Comparison of ENCODE assay signal across 1 cellular context in the genomic region with DNA sequence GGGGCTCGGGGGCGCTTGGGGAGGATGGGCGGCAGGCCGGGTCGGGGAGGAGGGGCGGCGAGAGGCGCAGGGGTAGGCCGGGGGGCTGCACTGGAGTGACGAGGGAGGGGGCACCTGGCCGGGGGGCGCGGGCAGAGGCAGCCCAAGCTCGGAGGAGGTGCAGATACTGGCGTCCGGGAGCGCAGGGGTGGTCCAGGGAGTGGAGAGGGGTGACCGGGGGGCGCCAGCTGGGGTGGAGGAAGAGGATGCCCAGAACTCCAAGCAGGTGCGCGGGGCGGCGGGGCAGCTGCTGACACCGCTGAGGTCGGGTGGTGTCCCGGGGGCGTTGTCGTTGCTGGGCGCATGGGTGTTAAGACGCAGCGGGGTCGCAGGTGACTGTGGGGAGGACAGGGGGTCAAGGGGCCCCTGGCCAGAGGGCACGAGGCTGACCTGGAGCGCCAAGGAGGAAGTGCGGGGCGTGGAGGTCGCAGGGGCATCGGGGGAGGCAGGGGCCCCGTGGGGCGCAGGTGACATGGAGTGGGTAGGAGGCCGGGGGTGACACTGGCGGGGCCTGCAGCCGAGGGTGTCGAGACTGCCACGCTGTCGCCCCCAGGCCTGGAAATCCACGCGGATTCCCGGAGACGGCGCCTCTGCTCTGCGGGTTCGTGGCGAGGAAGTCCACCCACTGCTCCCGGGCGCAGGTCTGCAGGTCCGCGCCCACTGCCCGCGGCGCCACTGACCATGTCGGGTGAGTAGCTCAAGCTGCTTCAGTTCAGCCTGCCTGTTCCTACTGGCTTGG.
TF ChIP-seq lines count a peak whose summit lies in the region.

No MANE protein-coding gene starts in this region.

TF ChIP-seq in GM23338, 12 proteins besides CTCF, POLR2A, EP300 and RAD21 (continued from another document):
- TF ChIP-seq, protein P1, sequence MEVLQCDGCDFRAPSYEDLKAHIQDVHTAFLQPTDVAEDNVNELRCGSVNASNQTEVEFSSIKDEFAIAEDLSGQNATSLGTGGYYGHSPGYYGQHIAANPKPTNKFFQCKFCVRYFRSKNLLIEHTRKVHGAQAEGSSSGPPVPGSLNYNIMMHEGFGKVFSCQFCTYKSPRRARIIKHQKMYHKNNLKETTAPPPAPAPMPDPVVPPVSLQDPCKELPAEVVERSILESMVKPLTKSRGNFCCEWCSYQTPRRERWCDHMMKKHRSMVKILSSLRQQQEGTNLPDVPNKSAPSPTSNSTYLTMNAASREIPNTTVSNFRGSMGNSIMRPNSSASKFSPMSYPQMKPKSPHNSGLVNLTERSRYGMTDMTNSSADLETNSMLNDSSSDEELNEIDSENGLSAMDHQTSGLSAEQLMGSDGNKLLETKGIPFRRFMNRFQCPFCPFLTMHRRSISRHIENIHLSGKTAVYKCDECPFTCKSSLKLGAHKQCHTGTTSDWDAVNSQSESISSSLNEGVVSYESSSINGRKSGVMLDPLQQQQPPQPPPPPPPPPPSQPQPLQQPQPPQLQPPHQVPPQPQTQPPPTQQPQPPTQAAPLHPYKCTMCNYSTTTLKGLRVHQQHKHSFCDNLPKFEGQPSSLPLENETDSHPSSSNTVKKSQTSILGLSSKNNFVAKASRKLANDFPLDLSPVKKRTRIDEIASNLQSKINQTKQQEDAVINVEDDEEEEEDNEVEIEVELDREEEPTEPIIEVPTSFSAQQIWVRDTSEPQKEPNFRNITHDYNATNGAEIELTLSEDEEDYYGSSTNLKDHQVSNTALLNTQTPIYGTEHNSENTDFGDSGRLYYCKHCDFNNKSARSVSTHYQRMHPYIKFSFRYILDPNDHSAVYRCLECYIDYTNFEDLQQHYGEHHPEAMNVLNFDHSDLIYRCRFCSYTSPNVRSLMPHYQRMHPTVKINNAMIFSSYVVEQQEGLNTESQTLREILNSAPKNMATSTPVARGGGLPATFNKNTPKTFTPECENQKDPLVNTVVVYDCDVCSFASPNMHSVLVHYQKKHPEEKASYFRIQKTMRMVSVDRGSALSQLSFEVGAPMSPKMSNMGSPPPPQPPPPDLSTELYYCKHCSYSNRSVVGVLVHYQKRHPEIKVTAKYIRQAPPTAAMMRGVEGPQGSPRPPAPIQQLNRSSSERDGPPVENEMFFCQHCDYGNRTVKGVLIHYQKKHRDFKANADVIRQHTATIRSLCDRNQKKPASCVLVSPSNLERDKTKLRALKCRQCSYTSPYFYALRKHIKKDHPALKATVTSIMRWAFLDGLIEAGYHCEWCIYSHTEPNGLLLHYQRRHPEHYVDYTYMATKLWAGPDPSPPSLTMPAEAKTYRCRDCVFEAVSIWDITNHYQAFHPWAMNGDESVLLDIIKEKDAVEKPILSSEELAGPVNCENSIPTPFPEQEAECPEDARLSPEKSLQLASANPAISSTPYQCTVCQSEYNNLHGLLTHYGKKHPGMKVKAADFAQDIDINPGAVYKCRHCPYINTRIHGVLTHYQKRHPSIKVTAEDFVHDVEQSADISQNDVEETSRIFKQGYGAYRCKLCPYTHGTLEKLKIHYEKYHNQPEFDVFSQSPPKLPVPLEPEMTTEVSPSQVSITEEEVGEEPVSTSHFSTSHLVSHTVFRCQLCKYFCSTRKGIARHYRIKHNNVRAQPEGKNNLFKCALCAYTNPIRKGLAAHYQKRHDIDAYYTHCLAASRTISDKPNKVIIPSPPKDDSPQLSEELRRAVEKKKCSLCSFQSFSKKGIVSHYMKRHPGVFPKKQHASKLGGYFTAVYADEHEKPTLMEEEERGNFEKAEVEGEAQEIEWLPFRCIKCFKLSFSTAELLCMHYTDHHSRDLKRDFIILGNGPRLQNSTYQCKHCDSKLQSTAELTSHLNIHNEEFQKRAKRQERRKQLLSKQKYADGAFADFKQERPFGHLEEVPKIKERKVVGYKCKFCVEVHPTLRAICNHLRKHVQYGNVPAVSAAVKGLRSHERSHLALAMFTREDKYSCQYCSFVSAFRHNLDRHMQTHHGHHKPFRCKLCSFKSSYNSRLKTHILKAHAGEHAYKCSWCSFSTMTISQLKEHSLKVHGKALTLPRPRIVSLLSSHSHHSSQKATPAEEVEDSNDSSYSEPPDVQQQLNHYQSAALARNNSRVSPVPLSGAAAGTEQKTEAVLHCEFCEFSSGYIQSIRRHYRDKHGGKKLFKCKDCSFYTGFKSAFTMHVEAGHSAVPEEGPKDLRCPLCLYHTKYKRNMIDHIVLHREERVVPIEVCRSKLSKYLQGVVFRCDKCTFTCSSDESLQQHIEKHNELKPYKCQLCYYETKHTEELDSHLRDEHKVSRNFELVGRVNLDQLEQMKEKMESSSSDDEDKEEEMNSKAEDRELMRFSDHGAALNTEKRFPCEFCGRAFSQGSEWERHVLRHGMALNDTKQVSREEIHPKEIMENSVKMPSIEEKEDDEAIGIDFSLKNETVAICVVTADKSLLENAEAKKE (CRISPR knock-in tag; IDR thresholded peaks at IDR 0.05): no peak
- TF ChIP-seq, protein P2, sequence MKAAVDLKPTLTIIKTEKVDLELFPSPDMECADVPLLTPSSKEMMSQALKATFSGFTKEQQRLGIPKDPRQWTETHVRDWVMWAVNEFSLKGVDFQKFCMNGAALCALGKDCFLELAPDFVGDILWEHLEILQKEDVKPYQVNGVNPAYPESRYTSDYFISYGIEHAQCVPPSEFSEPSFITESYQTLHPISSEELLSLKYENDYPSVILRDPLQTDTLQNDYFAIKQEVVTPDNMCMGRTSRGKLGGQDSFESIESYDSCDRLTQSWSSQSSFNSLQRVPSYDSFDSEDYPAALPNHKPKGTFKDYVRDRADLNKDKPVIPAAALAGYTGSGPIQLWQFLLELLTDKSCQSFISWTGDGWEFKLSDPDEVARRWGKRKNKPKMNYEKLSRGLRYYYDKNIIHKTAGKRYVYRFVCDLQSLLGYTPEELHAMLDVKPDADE (IDR thresholded peaks at IDR 0.05): no peak
- TF ChIP-seq STAT1 (IDR thresholded peaks at IDR 0.05; ENCODE audit: unreplicated experiment): no peak
- TF ChIP-seq ZNF114 (CRISPR knock-in tag; IDR thresholded peaks at IDR 0.05): no peak
- no peak for TF ChIP-seq POLR2AphosphoS5 (IDR thresholded peaks at IDR 0.05; ENCODE audit: low read depth)
- TF ChIP-seq, protein P3, sequence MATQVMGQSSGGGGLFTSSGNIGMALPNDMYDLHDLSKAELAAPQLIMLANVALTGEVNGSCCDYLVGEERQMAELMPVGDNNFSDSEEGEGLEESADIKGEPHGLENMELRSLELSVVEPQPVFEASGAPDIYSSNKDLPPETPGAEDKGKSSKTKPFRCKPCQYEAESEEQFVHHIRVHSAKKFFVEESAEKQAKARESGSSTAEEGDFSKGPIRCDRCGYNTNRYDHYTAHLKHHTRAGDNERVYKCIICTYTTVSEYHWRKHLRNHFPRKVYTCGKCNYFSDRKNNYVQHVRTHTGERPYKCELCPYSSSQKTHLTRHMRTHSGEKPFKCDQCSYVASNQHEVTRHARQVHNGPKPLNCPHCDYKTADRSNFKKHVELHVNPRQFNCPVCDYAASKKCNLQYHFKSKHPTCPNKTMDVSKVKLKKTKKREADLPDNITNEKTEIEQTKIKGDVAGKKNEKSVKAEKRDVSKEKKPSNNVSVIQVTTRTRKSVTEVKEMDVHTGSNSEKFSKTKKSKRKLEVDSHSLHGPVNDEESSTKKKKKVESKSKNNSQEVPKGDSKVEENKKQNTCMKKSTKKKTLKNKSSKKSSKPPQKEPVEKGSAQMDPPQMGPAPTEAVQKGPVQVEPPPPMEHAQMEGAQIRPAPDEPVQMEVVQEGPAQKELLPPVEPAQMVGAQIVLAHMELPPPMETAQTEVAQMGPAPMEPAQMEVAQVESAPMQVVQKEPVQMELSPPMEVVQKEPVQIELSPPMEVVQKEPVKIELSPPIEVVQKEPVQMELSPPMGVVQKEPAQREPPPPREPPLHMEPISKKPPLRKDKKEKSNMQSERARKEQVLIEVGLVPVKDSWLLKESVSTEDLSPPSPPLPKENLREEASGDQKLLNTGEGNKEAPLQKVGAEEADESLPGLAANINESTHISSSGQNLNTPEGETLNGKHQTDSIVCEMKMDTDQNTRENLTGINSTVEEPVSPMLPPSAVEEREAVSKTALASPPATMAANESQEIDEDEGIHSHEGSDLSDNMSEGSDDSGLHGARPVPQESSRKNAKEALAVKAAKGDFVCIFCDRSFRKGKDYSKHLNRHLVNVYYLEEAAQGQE (IDR thresholded peaks at IDR 0.05; ENCODE audit: unreplicated experiment): no peak
- no peak for TF ChIP-seq NANOG (IDR thresholded peaks at IDR 0.05; ENCODE audit: borderline replicate concordance)
- no peak for TF ChIP-seq EZH2phosphoT487 (IDR thresholded peaks at IDR 0.05; ENCODE audit: unreplicated experiment)
- TF ChIP-seq ZNF331 (CRISPR knock-in tag; IDR thresholded peaks at IDR 0.05; ENCODE audit: low read depth): no peak
- no peak for TF ChIP-seq CREB1 (CRISPR knock-in tag; IDR thresholded peaks at IDR 0.05; ENCODE audit: low read depth)
- TF ChIP-seq EZH2 (IDR thresholded peaks at IDR 0.05; ENCODE audit: low read depth, unreplicated experiment): no peak
